In genomic region chr13:28329395-28330158, GRCh38 we compare ENCODE assay signal across 12 cellular contexts.
DNase-seq lines count a peak whose midpoint lies in the region; FAIRE-seq and TF ChIP-seq lines count a peak whose summit lies in the region.
"Had no signal": no experiment of that assay in that cellular context is flagged by ENCODE, and none has a peak within 500 bp of the region (broad histone marks: within the 10 kb centered on the region; RNA-seq: fewer than 3 reads in every experiment).

No MANE protein-coding gene starts in this region.

- no peak for FAIRE-seq in H54 (lab: Jason Lieb, UNC)
- FAIRE-seq: colon had no signal

- TF ChIP-seq CTCF in chondrocyte (IDR thresholded peaks at IDR 0.05) (no peak), kidney epithelial cell (IDR thresholded peaks at IDR 0.05; ENCODE audit: insufficient read depth, low read length, poor library complexity, severe bottlenecking) (no peak)

- no peaks in the 10 kb centered on the region for H3K36me3 Mint-ChIP-seq in chondrocyte (ENCODE audit: low read depth)

- H3K27me3 Mint-ChIP-seq in chondrocyte (ENCODE audit: low read depth), result no peaks in the 10 kb centered on the region

- peaks cover 30% of the 10 kb centered on the region for H3K4me1 Mint-ChIP-seq in chondrocyte (ENCODE audit: low read depth)

- H3K36me3 ChIP-seq in kidney epithelial cell (ENCODE audit: control insufficient read depth, insufficient read depth, low read length), result no peaks in the 10 kb centered on the region
- H3K36me3 ChIP-seq: neutrophil had no signal

- TF ChIP-seq POLR2A in H54 (IDR thresholded peaks at IDR 0.05; ENCODE audit: low read depth, low read length), result no peak

- H3K4me3 Mint-ChIP-seq in chondrocyte (ENCODE audit: unreplicated experiment), result no peak overlapping the region
- H3K4me3 Mint-ChIP-seq: activated T-cell treated with anti-CD3 and anti-CD28 coated beads, Interleukin-2, amount 50 U/mL, for 4 hours had no signal

- peak; percentile 23 for DNase-seq in H54 (ENCODE audit: insufficient read length, low spot score)
- no peak for DNase-seq in chondrocyte (ENCODE audit: low spot score)
- DNase-seq in kidney epithelial cell (ENCODE audit: low read depth), result peak; percentile 26
- DNase-seq in stromal cell of bone marrow (ENCODE audit: low read depth), result peak; percentile 74
- no peak for DNase-seq in stimulated activated CD4-positive, alpha-beta T cell treated with anti-CD3 and anti-CD28 coated beads, Interleukin-12 subunit alpha, Interleukin-12 subunit beta, amount 100 ng/mL, for 4 hours
- no peak for DNase-seq in activated gamma-delta T cell treated with Interleukin-2 at 50 U/mL for 16 hours
- no peak for DNase-seq in NCI-H524 treated with DMSO at 0.1 percent for 48 hours (lab: John Stamatoyannopoulos, UW)
- no peak for DNase-seq in medulla oblongata (ENCODE audit: extremely low spot score)
- DNase-seq: activated T-cell treated with anti-CD3 and anti-CD28 coated beads, Interleukin-2, amount 50 U/mL, for 4 hours; NCI-H1417 treated with DMSO at 0.1 percent for 48 hours had no signal

- no peaks in the 10 kb centered on the region for H3K27me3 ChIP-seq in kidney epithelial cell (ENCODE audit: control insufficient read depth, insufficient read depth, low read length)

- peak overlapping the region; percentile 80 for H3K27ac Mint-ChIP-seq in chondrocyte (ENCODE audit: unreplicated experiment)

- no peaks in the 10 kb centered on the region for H3K9me3 Mint-ChIP-seq in chondrocyte (ENCODE audit: low read depth)
- H3K9me3 Mint-ChIP-seq: activated T-cell treated with anti-CD3 and anti-CD28 coated beads, Interleukin-2, amount 50 U/mL, for 4 hours had no signal

- no peak overlapping the region for H3K4me3 ChIP-seq in kidney epithelial cell (ENCODE audit: low read depth, low read length)

Comparison
In these comparisons a context has a peak if more than half of its experiments do, and no peak if none do; other contexts are left out.
1. DNase-seq: peak in H54 (single experiment), kidney epithelial cell (single experiment) and stromal cell of bone marrow (single experiment); none in chondrocyte (single experiment), stimulated activated CD4-positive, alpha-beta T cell treated with anti-CD3 and anti-CD28 coated beads, Interleukin-12 subunit alpha, Interleukin-12 subunit beta, amount 100 ng/mL, for 4 hours (single experiment), activated gamma-delta T cell treated with Interleukin-2 at 50 U/mL for 16 hours (single experiment), NCI-H524 treated with DMSO at 0.1 percent for 48 hours (single experiment) and medulla oblongata (single experiment).